27 cellular contexts compared by ENCODE assay signal in genomic region chr9:86901511-86901910, GRCh38.
"Had no signal": no experiment of that assay in that cellular context is flagged by ENCODE, and none has a peak within 500 bp of the region (broad histone marks: within the 10 kb centered on the region; RNA-seq: fewer than 3 reads in every experiment).

No MANE protein-coding gene starts in this region.

- H3K27ac ChIP-seq: left ventricle myocardium inferior, neutrophil, parathyroid adenoma, psoas muscle, sigmoid colon, spleen, tibial nerve had no signal

- H3K79me2 ChIP-seq: parathyroid adenoma had no signal

- H3K4me3 Mint-ChIP-seq: immature natural killer cell; naive B cell; natural killer cell; stimulated activated memory B cell treated with anti-CD40 and anti-IgM and Interleukin-4, amounts not matched to agents 10 μg/mL and 1 μg/mL and 100 μg/mL, for 72 hours; stimulated activated naive CD8-positive, alpha-beta T cell treated with anti-CD3 and anti-CD28 coated beads, Interleukin-15, amount 100 ng/mL, for 72 hours had no signal

- H3K27ac Mint-ChIP-seq: immature natural killer cell; naive B cell; natural killer cell; stimulated activated memory B cell treated with anti-CD40 and anti-IgM and Interleukin-4, amounts not matched to agents 10 μg/mL and 1 μg/mL and 100 μg/mL, for 72 hours; stimulated activated naive CD8-positive, alpha-beta T cell treated with anti-CD3 and anti-CD28 coated beads, Interleukin-15, amount 100 ng/mL, for 72 hours; type B pancreatic cell had no signal

- H3K36me3 ChIP-seq: left ventricle myocardium inferior, neutrophil, sigmoid colon, spleen, tibial nerve, uterus had no signal

- H3K4me1 Mint-ChIP-seq: natural killer cell had no signal

- H3K9ac ChIP-seq: parathyroid adenoma had no signal

- ATAC-seq: left colon; natural killer cell; psoas muscle; stimulated activated memory B cell treated with anti-CD40 and anti-IgM and Interleukin-4, amounts not matched to agents 10 μg/mL and 1 μg/mL and 100 μg/mL, for 72 hours; stimulated activated naive CD8-positive, alpha-beta T cell treated with anti-CD3 and anti-CD28 coated beads, Interleukin-15, amount 100 ng/mL, for 72 hours had no signal

- H2AFZ ChIP-seq: parathyroid adenoma had no signal

- H3K9me3 Mint-ChIP-seq: natural killer cell; stimulated activated memory B cell treated with anti-CD40 and anti-IgM and Interleukin-4, amounts not matched to agents 10 μg/mL and 1 μg/mL and 100 μg/mL, for 72 hours; stimulated activated naive CD8-positive, alpha-beta T cell treated with anti-CD3 and anti-CD28 coated beads, Interleukin-15, amount 100 ng/mL, for 72 hours had no signal

- H3K27me3 ChIP-seq: sigmoid colon, uterus had no signal

- DNase-seq: hypothalamus; immature natural killer cell; kidney; left colon; left ventricle myocardium inferior; mesendoderm; naive B cell; natural killer cell; occipital lobe; psoas muscle; sigmoid colon; spleen; stimulated activated CD4-positive, alpha-beta T cell treated with anti-CD3 and anti-CD28 coated beads, Interleukin-1b, Interleukin-23, amount 100 ng/mL, for 48 hours; stimulated activated CD4-positive, alpha-beta T cell treated with anti-CD3 and anti-CD28 coated beads, Interleukin-2, amount 100 ng/mL, for 48 hours; stimulated activated CD4-positive, alpha-beta T cell treated with anti-CD3 and anti-CD28 coated beads, Interleukin-4, amount 100 ng/mL, for 4 hours; stimulated activated CD8-positive, alpha-beta memory T cell treated with anti-CD3 and anti-CD28 coated beads, Interleukin-4, amount 100 ng/mL, for 48 hours; stimulated activated naive CD4-positive, alpha-beta T cell treated with Interleukin-2 at 50 U/mL for 16 hours; stimulated activated naive CD8-positive, alpha-beta T cell treated with anti-CD3 and anti-CD28 coated beads, Interleukin-15, amount 100 ng/mL, for 72 hours; substantia nigra; uterus had no signal

- H3K4me1 ChIP-seq: parathyroid adenoma, psoas muscle had no signal

- H3K36me3 Mint-ChIP-seq: immature natural killer cell; mesothelial cell of epicardium; naive B cell; natural killer cell; stimulated activated memory B cell treated with anti-CD40 and anti-IgM and Interleukin-4, amounts not matched to agents 10 μg/mL and 1 μg/mL and 100 μg/mL, for 72 hours; type B pancreatic cell had no signal

- H3K9me3 ChIP-seq: neutrophil, psoas muscle, sigmoid colon, uterus had no signal

- H3K4me3 ChIP-seq: left ventricle myocardium inferior, lung, psoas muscle, sigmoid colon, spleen, tibial nerve had no signal
